In genomic region chr3:16262195-16262594, GRCh38 we compare ENCODE assay signal across 29 cellular contexts.
"Had no signal": no experiment of that assay in that cellular context is flagged by ENCODE, and none has a peak within 500 bp of the region (broad histone marks: within the 10 kb centered on the region; RNA-seq: fewer than 3 reads in every experiment).

No MANE protein-coding gene starts in this region.

- DNase-seq: activated CD4-positive, alpha-beta memory T cell treated with anti-CD3 and anti-CD28 coated beads for 36 hours; activated CD4-positive, alpha-beta T cell treated with anti-CD3 and anti-CD28 coated beads for 36 hours; activated CD4-positive, alpha-beta T cell treated with anti-CD3 and anti-CD28 coated beads, Interleukin-2, amount 10 ng/mL, durations not matched to agents 7 days and 5 days; activated CD8-positive, alpha-beta memory T cell treated with anti-CD3 and anti-CD28 coated beads, Interleukin-2, amount 50 U/mL, for 4 hours; activated gamma-delta T cell treated with Interleukin-2 at 50 U/mL for 16 hours; activated naive CD4-positive, alpha-beta T cell treated with anti-CD3 and anti-CD28 coated beads for 36 hours; activated naive CD8-positive, alpha-beta T cell treated with anti-CD3 and anti-CD28 coated beads, Interleukin-2, amount 50 U/mL, for 24 hours; activated T-cell treated with anti-CD3 and anti-CD28 coated beads for 4 hours; activated T-cell treated with anti-CD3 and anti-CD28 coated beads, Interleukin-2, amount 50 U/mL, for 4 hours; anterior cingulate cortex; caudate nucleus; cerebellar nuclear complex; cortex of kidney; NCI-H1105; NCI-H1417 treated with DMSO at 0.1 percent for 48 hours; NCI-H1930; NCI-H345; NCI-H524 treated with DMSO at 0.1 percent for 48 hours; NK-92 treated with Interleukin-12 subunit alpha and Interleukin-12 subunit beta, amount 100 ng/mL, for 24 hours; OCI-M1; Right ventricle myocardium superior; SW 1271; T-helper 1 cell; T1000 had no signal

- ATAC-seq: activated CD4-positive, alpha-beta T cell treated with anti-CD3 and anti-CD28 coated beads for 36 hours; activated CD4-positive, CD25-positive, alpha-beta regulatory T cell treated with anti-CD3 and anti-CD28 coated beads, Interleukin-2, amount 50 U/mL, for 24 hours; activated naive CD4-positive, alpha-beta T cell treated with anti-CD3 and anti-CD28 coated beads, Interleukin-2, amount 50 U/mL, for 72 hours; activated naive CD8-positive, alpha-beta T cell treated with anti-CD3 and anti-CD28 coated beads, Interleukin-2, amount 50 U/mL, for 24 hours; activated T-cell treated with anti-CD3 and anti-CD28 coated beads, Interleukin-2, amount 50 U/mL, for 4 hours; WTC11 had no signal

- FAIRE-seq: bronchial epithelial cell, TTC549 had no signal
